1 cellular context compared by ENCODE assay signal in the genomic region with DNA sequence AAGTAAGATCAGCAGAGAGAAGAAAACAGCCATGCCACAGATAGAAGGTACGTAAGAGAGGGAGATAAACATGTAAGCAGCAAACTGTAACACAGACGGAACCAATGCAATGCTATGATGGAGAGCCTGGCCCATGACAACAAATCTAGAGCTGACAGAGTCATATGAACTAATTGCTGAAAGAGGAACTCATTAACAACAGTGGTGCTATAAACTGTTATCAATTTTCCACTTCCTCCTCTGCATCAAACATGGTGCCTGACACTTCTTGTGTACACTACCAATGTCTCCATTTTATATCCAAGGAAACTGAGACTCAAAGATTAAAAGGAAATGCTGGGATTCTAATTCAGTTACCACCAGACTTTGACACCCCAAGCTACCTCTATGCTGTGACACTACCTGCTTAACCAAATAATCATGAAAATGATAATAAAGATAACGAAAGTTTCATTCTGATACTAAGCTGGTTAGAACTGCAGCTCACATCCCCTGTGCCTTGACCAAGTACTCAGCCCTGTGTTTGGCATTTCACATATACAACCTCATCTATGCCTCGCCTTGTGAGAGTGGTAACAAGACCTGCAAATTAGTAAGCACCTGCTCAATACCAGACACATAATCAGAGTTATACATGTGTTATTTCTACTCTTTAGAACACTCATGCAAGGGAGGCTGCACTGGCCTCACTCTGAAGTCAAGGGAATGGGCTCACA.
A peak's percentile ranks its signal among the peaks of the same experiment; 100 is the strongest.
TF ChIP-seq lines count a peak whose summit lies in the region.

No MANE protein-coding gene starts in this region.

TF ChIP-seq in K562, 482 proteins besides CTCF, POLR2A, EP300 and RAD21 (continued from another document and continues in another):
- no peak for TF ChIP-seq CBX3 (IDR thresholded peaks at IDR 0.05; ENCODE audit: borderline replicate concordance in 1 of 2, low read length in 2 of 2)
- no peak for TF ChIP-seq ZC3H11A (IDR thresholded peaks at IDR 0.05; ENCODE audit: low read depth, low read length)
- no peak for TF ChIP-seq ZNF655 (CRISPR knock-in tag; IDR thresholded peaks at IDR 0.05)
- no peak for TF ChIP-seq ZNF57 (CRISPR knock-in tag; IDR thresholded peaks at IDR 0.05)
- no peak for TF ChIP-seq ZNF436 (CRISPR knock-in tag; IDR thresholded peaks at IDR 0.05)
- no peak for TF ChIP-seq HNRNPUL1 (IDR thresholded peaks at IDR 0.05; ENCODE audit: low read length)
- no peak for TF ChIP-seq ESRRB (CRISPR knock-in tag; IDR thresholded peaks at IDR 0.05; ENCODE audit: borderline replicate concordance)
- no peak for TF ChIP-seq AFF4 (CRISPR knock-in tag; IDR thresholded peaks at IDR 0.05)
- TF ChIP-seq, protein P1, sequence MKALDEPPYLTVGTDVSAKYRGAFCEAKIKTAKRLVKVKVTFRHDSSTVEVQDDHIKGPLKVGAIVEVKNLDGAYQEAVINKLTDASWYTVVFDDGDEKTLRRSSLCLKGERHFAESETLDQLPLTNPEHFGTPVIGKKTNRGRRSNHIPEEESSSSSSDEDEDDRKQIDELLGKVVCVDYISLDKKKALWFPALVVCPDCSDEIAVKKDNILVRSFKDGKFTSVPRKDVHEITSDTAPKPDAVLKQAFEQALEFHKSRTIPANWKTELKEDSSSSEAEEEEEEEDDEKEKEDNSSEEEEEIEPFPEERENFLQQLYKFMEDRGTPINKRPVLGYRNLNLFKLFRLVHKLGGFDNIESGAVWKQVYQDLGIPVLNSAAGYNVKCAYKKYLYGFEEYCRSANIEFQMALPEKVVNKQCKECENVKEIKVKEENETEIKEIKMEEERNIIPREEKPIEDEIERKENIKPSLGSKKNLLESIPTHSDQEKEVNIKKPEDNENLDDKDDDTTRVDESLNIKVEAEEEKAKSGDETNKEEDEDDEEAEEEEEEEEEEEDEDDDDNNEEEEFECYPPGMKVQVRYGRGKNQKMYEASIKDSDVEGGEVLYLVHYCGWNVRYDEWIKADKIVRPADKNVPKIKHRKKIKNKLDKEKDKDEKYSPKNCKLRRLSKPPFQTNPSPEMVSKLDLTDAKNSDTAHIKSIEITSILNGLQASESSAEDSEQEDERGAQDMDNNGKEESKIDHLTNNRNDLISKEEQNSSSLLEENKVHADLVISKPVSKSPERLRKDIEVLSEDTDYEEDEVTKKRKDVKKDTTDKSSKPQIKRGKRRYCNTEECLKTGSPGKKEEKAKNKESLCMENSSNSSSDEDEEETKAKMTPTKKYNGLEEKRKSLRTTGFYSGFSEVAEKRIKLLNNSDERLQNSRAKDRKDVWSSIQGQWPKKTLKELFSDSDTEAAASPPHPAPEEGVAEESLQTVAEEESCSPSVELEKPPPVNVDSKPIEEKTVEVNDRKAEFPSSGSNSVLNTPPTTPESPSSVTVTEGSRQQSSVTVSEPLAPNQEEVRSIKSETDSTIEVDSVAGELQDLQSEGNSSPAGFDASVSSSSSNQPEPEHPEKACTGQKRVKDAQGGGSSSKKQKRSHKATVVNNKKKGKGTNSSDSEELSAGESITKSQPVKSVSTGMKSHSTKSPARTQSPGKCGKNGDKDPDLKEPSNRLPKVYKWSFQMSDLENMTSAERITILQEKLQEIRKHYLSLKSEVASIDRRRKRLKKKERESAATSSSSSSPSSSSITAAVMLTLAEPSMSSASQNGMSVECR (CRISPR knock-in tag; IDR thresholded peaks at IDR 0.05) = no peak
- no peak for TF ChIP-seq ZBED1 (IDR thresholded peaks at IDR 0.05)
- TF ChIP-seq, protein P2, sequence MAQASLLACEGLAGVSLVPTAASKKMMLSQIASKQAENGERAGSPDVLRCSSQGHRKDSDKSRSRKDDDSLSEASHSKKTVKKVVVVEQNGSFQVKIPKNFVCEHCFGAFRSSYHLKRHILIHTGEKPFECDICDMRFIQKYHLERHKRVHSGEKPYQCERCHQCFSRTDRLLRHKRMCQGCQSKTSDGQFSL (CRISPR knock-in tag; IDR thresholded peaks at IDR 0.05) = 0 out of 2 replicates have a peak, but pooled peaks have one; percentile 15
- TF ChIP-seq, protein P2 (tag; IDR thresholded peaks at IDR 0.05) = no peak
- TF ChIP-seq TEAD2 (tag; IDR thresholded peaks at IDR 0.05) = no peak
- TF ChIP-seq SPI1 (IDR thresholded peaks at IDR 0.05; ENCODE audit: borderline replicate concordance, low read depth, low read length) = peak; percentile 86
- no peak for TF ChIP-seq DPF2 (IDR thresholded peaks at IDR 0.05)
- no peak for TF ChIP-seq BDP1 (IDR thresholded peaks at IDR 0.05; ENCODE audit: insufficient read depth, insufficient read length)
- TF ChIP-seq, protein P3, sequence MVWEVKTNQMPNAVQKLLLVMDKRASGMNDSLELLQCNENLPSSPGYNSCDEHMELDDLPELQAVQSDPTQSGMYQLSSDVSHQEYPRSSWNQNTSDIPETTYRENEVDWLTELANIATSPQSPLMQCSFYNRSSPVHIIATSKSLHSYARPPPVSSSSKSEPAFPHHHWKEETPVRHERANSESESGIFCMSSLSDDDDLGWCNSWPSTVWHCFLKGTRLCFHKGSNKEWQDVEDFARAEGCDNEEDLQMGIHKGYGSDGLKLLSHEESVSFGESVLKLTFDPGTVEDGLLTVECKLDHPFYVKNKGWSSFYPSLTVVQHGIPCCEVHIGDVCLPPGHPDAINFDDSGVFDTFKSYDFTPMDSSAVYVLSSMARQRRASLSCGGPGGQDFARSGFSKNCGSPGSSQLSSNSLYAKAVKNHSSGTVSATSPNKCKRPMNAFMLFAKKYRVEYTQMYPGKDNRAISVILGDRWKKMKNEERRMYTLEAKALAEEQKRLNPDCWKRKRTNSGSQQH (CRISPR knock-in tag; IDR thresholded peaks at IDR 0.05) = no peak
- no peak for TF ChIP-seq PRPF4 (IDR thresholded peaks at IDR 0.05; ENCODE audit: insufficient read depth, low read depth, low read length, poor library complexity, severe bottlenecking)
- TF ChIP-seq, protein P4, sequence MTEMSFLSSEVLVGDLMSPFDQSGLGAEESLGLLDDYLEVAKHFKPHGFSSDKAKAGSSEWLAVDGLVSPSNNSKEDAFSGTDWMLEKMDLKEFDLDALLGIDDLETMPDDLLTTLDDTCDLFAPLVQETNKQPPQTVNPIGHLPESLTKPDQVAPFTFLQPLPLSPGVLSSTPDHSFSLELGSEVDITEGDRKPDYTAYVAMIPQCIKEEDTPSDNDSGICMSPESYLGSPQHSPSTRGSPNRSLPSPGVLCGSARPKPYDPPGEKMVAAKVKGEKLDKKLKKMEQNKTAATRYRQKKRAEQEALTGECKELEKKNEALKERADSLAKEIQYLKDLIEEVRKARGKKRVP (CRISPR knock-in tag; IDR thresholded peaks at IDR 0.05) = no peak
- no peak for TF ChIP-seq ZNF354B (CRISPR knock-in tag; IDR thresholded peaks at IDR 0.05)
- no peak for TF ChIP-seq CHD7 (IDR thresholded peaks at IDR 0.05; ENCODE audit: low read depth, low read length)
- TF ChIP-seq XRCC3 (IDR thresholded peaks at IDR 0.05) = no peak
- no peak for TF ChIP-seq ZKSCAN1 (IDR thresholded peaks at IDR 0.05; ENCODE audit: low read depth, low read length)
